39 cellular contexts compared by ENCODE assay signal in the genomic region with DNA sequence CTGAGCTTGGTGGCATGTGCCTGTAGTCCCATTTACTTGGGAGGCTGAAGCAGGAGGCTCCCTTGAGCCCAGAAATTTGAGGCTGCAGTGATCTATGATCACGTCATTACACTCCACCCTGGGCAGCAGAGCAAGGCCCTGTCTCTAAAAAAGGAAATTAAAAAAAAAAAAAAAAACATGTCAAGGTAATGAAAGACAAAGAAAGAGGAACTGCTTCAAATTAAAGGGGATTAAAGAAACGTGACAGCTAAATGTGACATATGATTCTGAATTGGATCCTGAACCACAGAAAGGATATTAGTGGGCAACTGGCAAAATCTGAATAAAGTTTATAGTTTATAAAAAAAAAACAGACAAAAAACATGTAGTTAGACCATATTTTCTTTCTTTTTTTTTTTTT. TPM values are rescaled to one million over a fixed set of nuclear protein-coding genes. Genes with fewer than 3 reads are reported as not detected.
"Had no signal": no experiment of that assay in that cellular context is flagged by ENCODE, and none has a peak within 500 bp of the region (broad histone marks: within the 10 kb centered on the region; RNA-seq: fewer than 3 reads in every experiment).

No MANE protein-coding gene starts in this region.

- H3K27ac Mint-ChIP-seq: activated T-cell treated with anti-CD3 and anti-CD28 coated beads, Interleukin-2, amount 50 U/mL, for 24 hours; activated T-helper 17 cell treated with anti-CD3 and anti-CD28 coated beads, Interleukin-2, amount 50 U/mL, for 72 hours; progenitor cell of endocrine pancreas; stimulated activated naive CD8-positive, alpha-beta T cell treated with anti-CD3 and anti-CD28 coated beads, Interleukin-15, Interleukin-2, amounts not matched to agents 100 ng/mL and 50 ng/mL, for 24 hours had no signal

- ATAC-seq: activated CD4-positive, CD25-positive, alpha-beta regulatory T cell treated with anti-CD3 and anti-CD28 coated beads, Interleukin-2, amount 50 U/mL, for 24 hours; activated T-helper 17 cell treated with anti-CD3 and anti-CD28 coated beads, Interleukin-2, amount 50 U/mL, for 72 hours; gastroesophageal sphincter; left cardiac atrium; left ventricle myocardium superior; sciatic nerve had no signal

- H3K9me3 Mint-ChIP-seq: activated T-cell treated with anti-CD3 and anti-CD28 coated beads, Interleukin-2, amount 50 U/mL, for 24 hours; activated T-helper 17 cell treated with anti-CD3 and anti-CD28 coated beads, Interleukin-2, amount 50 U/mL, for 72 hours; stimulated activated naive CD8-positive, alpha-beta T cell treated with anti-CD3 and anti-CD28 coated beads, Interleukin-15, Interleukin-2, amounts not matched to agents 100 ng/mL and 50 ng/mL, for 24 hours had no signal

- H3K4me3 ChIP-seq: coronary artery, dorsolateral prefrontal cortex, gastroesophageal sphincter, ovary, skin epidermis, thoracic aorta had no signal

- H3K27ac ChIP-seq: brain microvascular endothelial cell, coronary artery, dorsolateral prefrontal cortex, gastroesophageal sphincter, ovary, skin epidermis, thoracic aorta, WERI-Rb-1 had no signal

- H3K27me3 Mint-ChIP-seq: activated T-cell treated with anti-CD3 and anti-CD28 coated beads, Interleukin-2, amount 50 U/mL, for 24 hours; activated T-helper 17 cell treated with anti-CD3 and anti-CD28 coated beads, Interleukin-2, amount 50 U/mL, for 72 hours; stimulated activated naive CD8-positive, alpha-beta T cell treated with anti-CD3 and anti-CD28 coated beads, Interleukin-15, Interleukin-2, amounts not matched to agents 100 ng/mL and 50 ng/mL, for 24 hours had no signal

- H3K27me3 ChIP-seq: ovary had no signal

- H3K4me3 Mint-ChIP-seq: activated T-cell treated with anti-CD3 and anti-CD28 coated beads, Interleukin-2, amount 50 U/mL, for 24 hours; activated T-helper 17 cell treated with anti-CD3 and anti-CD28 coated beads, Interleukin-2, amount 50 U/mL, for 72 hours; stimulated activated naive CD8-positive, alpha-beta T cell treated with anti-CD3 and anti-CD28 coated beads, Interleukin-15, Interleukin-2, amounts not matched to agents 100 ng/mL and 50 ng/mL, for 24 hours had no signal

- DNase-seq: activated CD4-positive, alpha-beta T cell treated with anti-CD3 and anti-CD28 coated beads for 48 hours; activated CD4-positive, alpha-beta T cell treated with anti-CD3 and anti-CD28 coated beads, Interleukin-2, amount 50 U/mL, for 48 hours; activated CD8-positive, alpha-beta memory T cell treated with anti-CD3 and anti-CD28 coated beads, Interleukin-2, amount 50 U/mL, for 48 hours; activated gamma-delta T cell treated with Interleukin-2 at 50 U/mL for 16 hours; activated naive CD4-positive, alpha-beta T cell treated with anti-CD3 and anti-CD28 coated beads, Interleukin-2, amount 50 U/mL, for 16 hours; activated T-cell treated with anti-CD3 and anti-CD28 coated beads, Interleukin-2, amount 50 U/mL, for 24 hours; amniotic stem cell; brain microvascular endothelial cell; dorsolateral prefrontal cortex; effector memory CD4-positive, alpha-beta T cell; head of caudate nucleus; hippocampal formation; left cardiac atrium; left ventricle myocardium superior; ovary; retina; stimulated activated CD4-positive, alpha-beta T cell treated with anti-CD3 and anti-CD28 coated beads, Interleukin-12 subunit alpha, Interleukin-12 subunit beta, amount 100 ng/mL, for 4 hours; stimulated activated CD4-positive, alpha-beta T cell treated with anti-CD3 and anti-CD28 coated beads, Interleukin-4, amount 100 ng/mL, for 1 hour; trophoblast cell; WERI-Rb-1 had no signal

RNA-seq across cellular contexts. Expression of gene C2CD4D, which starts 3.8 kb away (rescaled TPM):
- total RNA-seq: cardiac septum, cerebellum, gastroesophageal sphincter, left cardiac atrium, left ventricle myocardium superior, thoracic aorta had no signal
- polyA plus RNA-seq: neural cell had no signal

RNA-seq across cellular contexts. Expression of gene THEM5, which starts 10.1 kb away (rescaled TPM):
- total RNA-seq: activated T-helper 17 cell treated with anti-CD3 and anti-CD28 coated beads, Interleukin-2, amount 50 U/mL, for 72 hours; astrocyte; cardiac septum; cerebellum; epithelial cell of proximal tubule; gastroesophageal sphincter; left cardiac atrium; left ventricle myocardium superior; lung microvascular endothelial cell; mucosa of gallbladder; ovary; progenitor cell of endocrine pancreas; sciatic nerve; subcutaneous adipose tissue; T-helper 2 cell treated with Interferon-gamma antibody and Interleukin-4, amounts not matched to agents 100 ng/mL and 5 ng/mL, for 36 hours; thoracic aorta had no signal
- polyA plus RNA-seq: neural cell had no signal

RNA-seq across cellular contexts. Expression of gene RORC, which starts 11.8 kb away (rescaled TPM):
- total RNA-seq: astrocyte, epithelial cell of proximal tubule, lung microvascular endothelial cell, progenitor cell of endocrine pancreas, thoracic aorta had no signal

RNA-seq across cellular contexts. Expression of gene LINGO4, which starts 38.2 kb away (rescaled TPM):
- total RNA-seq: astrocyte; cerebellum; epithelial cell of proximal tubule; gastroesophageal sphincter; lung microvascular endothelial cell; progenitor cell of endocrine pancreas; sciatic nerve; subcutaneous adipose tissue; T-helper 2 cell treated with Interferon-gamma antibody and Interleukin-4, amounts not matched to agents 100 ng/mL and 5 ng/mL, for 36 hours; thoracic aorta had no signal
- polyA plus RNA-seq: keratinocyte, neural cell, ovary had no signal
